In genomic region chr1:183023601-183024351, GRCh38 we compare ENCODE assay signal across 1 cellular context.
TF ChIP-seq lines count a peak whose summit lies in the region.

No MANE protein-coding gene starts in this region.

TF ChIP-seq in GM12878, 131 proteins besides CTCF, POLR2A, EP300 and RAD21 (continued from another document and continues in another):
- TF ChIP-seq, protein P1, sequence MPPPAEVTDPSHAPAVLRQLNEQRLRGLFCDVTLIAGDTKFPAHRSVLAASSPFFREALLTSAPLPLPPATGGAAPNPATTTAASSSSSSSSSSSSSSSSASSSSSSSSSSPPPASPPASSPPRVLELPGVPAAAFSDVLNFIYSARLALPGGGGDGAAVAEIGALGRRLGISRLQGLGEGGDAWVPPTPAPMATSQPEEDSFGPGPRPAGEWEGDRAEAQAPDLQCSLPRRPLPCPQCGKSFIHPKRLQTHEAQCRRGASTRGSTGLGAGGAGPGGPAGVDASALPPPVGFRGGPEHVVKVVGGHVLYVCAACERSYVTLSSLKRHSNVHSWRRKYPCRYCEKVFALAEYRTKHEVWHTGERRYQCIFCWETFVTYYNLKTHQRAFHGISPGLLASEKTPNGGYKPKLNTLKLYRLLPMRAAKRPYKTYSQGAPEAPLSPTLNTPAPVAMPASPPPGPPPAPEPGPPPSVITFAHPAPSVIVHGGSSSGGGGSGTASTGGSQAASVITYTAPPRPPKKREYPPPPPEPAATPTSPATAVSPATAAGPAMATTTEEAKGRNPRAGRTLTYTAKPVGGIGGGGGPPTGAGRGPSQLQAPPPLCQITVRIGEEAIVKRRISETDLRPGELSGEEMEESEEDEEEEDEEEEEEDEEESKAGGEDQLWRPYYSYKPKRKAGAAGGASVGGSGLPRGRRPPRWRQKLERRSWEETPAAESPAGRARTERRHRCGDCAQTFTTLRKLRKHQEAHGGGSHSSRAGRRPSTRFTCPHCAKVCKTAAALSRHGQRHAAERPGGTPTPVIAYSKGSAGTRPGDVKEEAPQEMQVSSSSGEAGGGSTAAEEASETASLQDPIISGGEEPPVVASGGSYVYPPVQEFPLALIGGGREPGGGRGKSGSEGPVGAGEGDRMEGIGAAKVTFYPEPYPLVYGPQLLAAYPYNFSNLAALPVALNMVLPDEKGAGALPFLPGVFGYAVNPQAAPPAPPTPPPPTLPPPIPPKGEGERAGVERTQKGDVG (CRISPR knock-in tag; IDR thresholded peaks at IDR 0.05), result no peak
- no peak for TF ChIP-seq CREB1 (IDR thresholded peaks at IDR 0.05; ENCODE audit: low read depth)
- TF ChIP-seq NR2F1 (conservative IDR thresholded peaks at IDR 0.05), result peak; percentile 93
- peak in 1 of 2 experiments; percentile 26; a peak in 1 of 4 replicates for TF ChIP-seq IKZF2 (IDR thresholded peaks at IDR 0.05)
- no peak for TF ChIP-seq PKNOX1 (IDR thresholded peaks at IDR 0.05)
- peak; percentile 98; the same call in 1 of the 2 replicates for TF ChIP-seq LARP7 (IDR thresholded peaks at IDR 0.05)
- no peak for TF ChIP-seq WRNIP1 (IDR thresholded peaks at IDR 0.05; ENCODE audit: borderline replicate concordance, low read depth, low read length)
- peak; percentile 77 for TF ChIP-seq NKRF (conservative IDR thresholded peaks at IDR 0.05)
- TF ChIP-seq NR2C2 (IDR thresholded peaks at IDR 0.05; ENCODE audit: borderline replicate concordance, control insufficient read depth, insufficient read length, low read depth), result no peak
- TF ChIP-seq POLR2AphosphoS2 (IDR thresholded peaks at IDR 0.05; ENCODE audit: low read depth, low read length), result no peak
- TF ChIP-seq, protein P2, sequence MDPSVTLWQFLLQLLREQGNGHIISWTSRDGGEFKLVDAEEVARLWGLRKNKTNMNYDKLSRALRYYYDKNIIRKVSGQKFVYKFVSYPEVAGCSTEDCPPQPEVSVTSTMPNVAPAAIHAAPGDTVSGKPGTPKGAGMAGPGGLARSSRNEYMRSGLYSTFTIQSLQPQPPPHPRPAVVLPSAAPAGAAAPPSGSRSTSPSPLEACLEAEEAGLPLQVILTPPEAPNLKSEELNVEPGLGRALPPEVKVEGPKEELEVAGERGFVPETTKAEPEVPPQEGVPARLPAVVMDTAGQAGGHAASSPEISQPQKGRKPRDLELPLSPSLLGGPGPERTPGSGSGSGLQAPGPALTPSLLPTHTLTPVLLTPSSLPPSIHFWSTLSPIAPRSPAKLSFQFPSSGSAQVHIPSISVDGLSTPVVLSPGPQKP (IDR thresholded peaks at IDR 0.05; ENCODE audit: low read depth, low read length), result no peak
- 0 out of 2 replicates have a peak, but pooled peaks have one; percentile 40 for TF ChIP-seq HDGF (IDR thresholded peaks at IDR 0.05)
- TF ChIP-seq BMI1 (IDR thresholded peaks at IDR 0.05; ENCODE audit: borderline replicate concordance), result no peak
- peak; percentile 88 for TF ChIP-seq IKZF1 (conservative IDR thresholded peaks at IDR 0.05)
- peak; percentile 56; the same call in 1 of the 2 replicates for TF ChIP-seq BACH1 (IDR thresholded peaks at IDR 0.05; ENCODE audit: borderline replicate concordance)
- TF ChIP-seq YY1 (IDR thresholded peaks at IDR 0.05; ENCODE audit: low read depth, low read length), result peak; percentile 34; the same call in 1 of the 2 replicates
- TF ChIP-seq RELA (IDR thresholded peaks at IDR 0.05; ENCODE audit: borderline replicate concordance, partially characterized antibody), result no peak
- TF ChIP-seq, protein P3, sequence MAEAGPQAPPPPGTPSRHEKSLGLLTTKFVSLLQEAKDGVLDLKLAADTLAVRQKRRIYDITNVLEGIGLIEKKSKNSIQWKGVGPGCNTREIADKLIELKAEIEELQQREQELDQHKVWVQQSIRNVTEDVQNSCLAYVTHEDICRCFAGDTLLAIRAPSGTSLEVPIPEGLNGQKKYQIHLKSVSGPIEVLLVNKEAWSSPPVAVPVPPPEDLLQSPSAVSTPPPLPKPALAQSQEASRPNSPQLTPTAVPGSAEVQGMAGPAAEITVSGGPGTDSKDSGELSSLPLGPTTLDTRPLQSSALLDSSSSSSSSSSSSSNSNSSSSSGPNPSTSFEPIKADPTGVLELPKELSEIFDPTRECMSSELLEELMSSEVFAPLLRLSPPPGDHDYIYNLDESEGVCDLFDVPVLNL (IDR thresholded peaks at IDR 0.05; ENCODE audit: low read depth, low read length), result no peak
- no peak for TF ChIP-seq CBX5 (IDR thresholded peaks at IDR 0.05; ENCODE audit: low read depth)
- no peak for TF ChIP-seq HCFC1 (IDR thresholded peaks at IDR 0.05; ENCODE audit: low read length)
- peak; percentile 36 to 90; a peak in 2 of 4 replicates for TF ChIP-seq BHLHE40 (IDR thresholded peaks at IDR 0.05; ENCODE audit: borderline replicate concordance in 1 of 2, low read depth in 2 of 2, low read length in 1 of 2)
- peak; percentile 40; the same call in 1 of the 2 replicates for TF ChIP-seq ZNF217 (IDR thresholded peaks at IDR 0.05)
- no peak for TF ChIP-seq ZNF622 (IDR thresholded peaks at IDR 0.05)
- no peak for TF ChIP-seq SREBF1 (IDR thresholded peaks at IDR 0.05; ENCODE audit: low read length)
- TF ChIP-seq GABPA (IDR thresholded peaks at IDR 0.05; ENCODE audit: low read depth), result no peak
- no peak for TF ChIP-seq CEBPB (IDR thresholded peaks at IDR 0.05; ENCODE audit: borderline replicate concordance in 1 of 2, low read depth in 2 of 2, low read length in 2 of 2)
- no peak for TF ChIP-seq SIN3A (IDR thresholded peaks at IDR 0.05; ENCODE audit: low read depth, low read length)
- TF ChIP-seq STAT3 (IDR thresholded peaks at IDR 0.05; ENCODE audit: low read depth, low read length), result no peak
- no peak for TF ChIP-seq RELB (IDR thresholded peaks at IDR 0.05; ENCODE audit: low read depth)
- no peak for TF ChIP-seq BCL11A (IDR thresholded peaks at IDR 0.05; ENCODE audit: low read depth, low read length)
- no peak for TF ChIP-seq NFIC (IDR thresholded peaks at IDR 0.05; ENCODE audit: low read depth, low read length)
- TF ChIP-seq CHD2 (IDR thresholded peaks at IDR 0.05; ENCODE audit: borderline replicate concordance, low read depth, low read length), result no peak
- TF ChIP-seq FOXM1 (IDR thresholded peaks at IDR 0.05; ENCODE audit: low read depth, low read length), result no peak
- TF ChIP-seq TARDBP (IDR thresholded peaks at IDR 0.05; ENCODE audit: borderline replicate concordance), result no peak
- no peak; the same call in 1 of the 2 replicates for TF ChIP-seq RUNX3 (IDR thresholded peaks at IDR 0.05; ENCODE audit: low read length)
- TF ChIP-seq EED (IDR thresholded peaks at IDR 0.05; ENCODE audit: low read depth), result no peak; the same call in 1 of the 2 replicates
- TF ChIP-seq RAD51 (IDR thresholded peaks at IDR 0.05), result no peak
- peak; percentile 89 for TF ChIP-seq DPF2 (IDR thresholded peaks at IDR 0.05)
- TF ChIP-seq, protein P4, sequence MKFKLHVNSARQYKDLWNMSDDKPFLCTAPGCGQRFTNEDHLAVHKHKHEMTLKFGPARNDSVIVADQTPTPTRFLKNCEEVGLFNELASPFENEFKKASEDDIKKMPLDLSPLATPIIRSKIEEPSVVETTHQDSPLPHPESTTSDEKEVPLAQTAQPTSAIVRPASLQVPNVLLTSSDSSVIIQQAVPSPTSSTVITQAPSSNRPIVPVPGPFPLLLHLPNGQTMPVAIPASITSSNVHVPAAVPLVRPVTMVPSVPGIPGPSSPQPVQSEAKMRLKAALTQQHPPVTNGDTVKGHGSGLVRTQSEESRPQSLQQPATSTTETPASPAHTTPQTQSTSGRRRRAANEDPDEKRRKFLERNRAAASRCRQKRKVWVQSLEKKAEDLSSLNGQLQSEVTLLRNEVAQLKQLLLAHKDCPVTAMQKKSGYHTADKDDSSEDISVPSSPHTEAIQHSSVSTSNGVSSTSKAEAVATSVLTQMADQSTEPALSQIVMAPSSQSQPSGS (IDR thresholded peaks at IDR 0.05; ENCODE audit: low read length), result no peak
- no peak for TF ChIP-seq BCL3 (IDR thresholded peaks at IDR 0.05; ENCODE audit: borderline replicate concordance, insufficient read depth, low read depth, low read length, poor library complexity, severe bottlenecking)
- TF ChIP-seq CEBPZ (IDR thresholded peaks at IDR 0.05; ENCODE audit: low read depth, low read length), result no peak
- 0 out of 2 replicates have a peak, but pooled peaks have one; percentile 17 for TF ChIP-seq MLLT1 (IDR thresholded peaks at IDR 0.05)
- peak; percentile 75 for TF ChIP-seq TCF3 (IDR thresholded peaks at IDR 0.05; ENCODE audit: borderline replicate concordance, insufficient read depth, low read depth, low read length)
- TF ChIP-seq KDM1A (IDR thresholded peaks at IDR 0.05; ENCODE audit: borderline replicate concordance), result no peak
- no peak for TF ChIP-seq MEF2B (IDR thresholded peaks at IDR 0.05; ENCODE audit: partially characterized antibody, poor library complexity, severe bottlenecking)
- no peak; the same call in 1 of the 2 replicates for TF ChIP-seq PAX5 (IDR thresholded peaks at IDR 0.05; ENCODE audit: borderline replicate concordance, low read depth, low read length)
- no peak for TF ChIP-seq MEF2A (IDR thresholded peaks at IDR 0.05; ENCODE audit: insufficient read depth, low read depth, low read length)
- TF ChIP-seq CHD1 (IDR thresholded peaks at IDR 0.05; ENCODE audit: low read depth, low read length), result no peak
